In genomic region chr1:180524915-180525695, GRCh38 we compare ENCODE assay signal across 27 cellular contexts. TPM values are rescaled to one million over a fixed set of nuclear protein-coding genes. Genes with fewer than 3 reads are reported as not detected.
DNase-seq lines count a peak whose midpoint lies in the region; ATAC-seq, FAIRE-seq and TF ChIP-seq lines count a peak whose summit lies in the region.
"Had no signal": no experiment of that assay in that cellular context is flagged by ENCODE, and none has a peak within 500 bp of the region (broad histone marks: within the 10 kb centered on the region; RNA-seq: fewer than 3 reads in every experiment).

No MANE protein-coding gene starts in this region.

- BruUV-seq in endothelial cell of umbilical vein (replicated peaks; lab: Mats Ljungman, UMichigan), result no TSS peak

- no peak overlapping the region for H3K9ac ChIP-seq in SK-N-SH
- H3K9ac ChIP-seq in endothelial cell of umbilical vein (replicated peaks; ENCODE audit: extremely low read depth, insufficient read depth, low read length), result no peak overlapping the region
- H3K9ac ChIP-seq: parathyroid adenoma had no signal

- H3K4me1 ChIP-seq in SK-N-SH (ENCODE audit: control insufficient read depth in 1 of 2, insufficient read depth in 2 of 2, low read depth in 1 of 2, low read length in 1 of 2) (peaks cover 0 to 18% of the 10 kb centered on the region in 2 experiments; a peak in 2 of 4 replicates), endothelial cell of umbilical vein (ENCODE audit: control insufficient read depth, extremely low read depth, insufficient read depth, low read length) (peaks cover 27% of the 10 kb centered on the region)
- H3K4me1 ChIP-seq: parathyroid adenoma, transverse colon had no signal

- no peaks in the 10 kb centered on the region for H3K9me2 ChIP-seq in SK-N-SH

- peaks cover 17% of the 10 kb centered on the region for H3K4me1 Mint-ChIP-seq in stimulated activated memory B cell treated with anti-CD40 and anti-IgM and Interleukin-4, amounts not matched to agents 10 μg/mL and 1 μg/mL and 100 μg/mL, for 72 hours
- H3K4me1 Mint-ChIP-seq in activated CD4-positive, alpha-beta T cell treated with anti-CD3 and anti-CD28 coated beads, Interleukin-2, amount 10 ng/mL, durations not matched to agents 24 days and 14 days, result peaks cover 2% of the 10 kb centered on the region

- no peak for FAIRE-seq in endothelial cell of umbilical vein (lab: Jason Lieb, UNC)
- FAIRE-seq: A549 had no signal

- TF ChIP-seq RAD21 in SK-N-SH (IDR thresholded peaks at IDR 0.05; ENCODE audit: low read length), result no peak

- H3K27me3 ChIP-seq in SK-N-SH (ENCODE audit: insufficient read depth) (no peaks in the 10 kb centered on the region), endothelial cell of umbilical vein (ENCODE audit: control insufficient read depth in 2 of 2, insufficient read depth in 2 of 2, low read length in 2 of 2) (no peaks in the 10 kb centered on the region)
- H3K27me3 ChIP-seq: transverse colon had no signal

- DNase-seq in SK-N-SH (no peak), NOMO-1 treated with dmso at 0.1 percent for 144 hours (lab: John Stamatoyannopoulos, UW; ENCODE audit: unreplicated experiment) (peak; percentile 43), endothelial cell of umbilical vein (ENCODE audit: low read depth, low spot score) (no peak), kidney tubule cell (ENCODE audit: low spot score) (no peak)
- DNase-seq in activated CD4-positive, alpha-beta T cell treated with anti-CD3 and anti-CD28 coated beads, Interleukin-2, amount 10 ng/mL, durations not matched to agents 24 days and 14 days, result no peak
- DNase-seq: activated CD4-positive, alpha-beta T cell treated with anti-CD3 and anti-CD28 coated beads, Interleukin-2, amount 50 U/mL, for 48 hours; activated T-cell treated with anti-CD3 and anti-CD28 coated beads for 4 hours; amygdala; effector CD8-positive, alpha-beta T cell; GF-D8; H7; lower lobe of right lung; NCI-H1092 treated with DMSO at 0.1 percent for 48 hours; NCI-H2081 treated with DMSO at 0.1 percent for 48 hours; stimulated activated naive CD4-positive, alpha-beta T cell treated with Interleukin-2 at 50 U/mL for 16 hours; transverse colon had no signal

- H3K4me3 Mint-ChIP-seq in stimulated activated memory B cell treated with anti-CD40 and anti-IgM and Interleukin-4, amounts not matched to agents 10 μg/mL and 1 μg/mL and 100 μg/mL, for 72 hours, result no peak overlapping the region
- H3K4me3 Mint-ChIP-seq in activated CD4-positive, alpha-beta T cell treated with anti-CD3 and anti-CD28 coated beads, Interleukin-2, amount 10 ng/mL, durations not matched to agents 24 days and 14 days, result no peak overlapping the region

- H3K4me3 ChIP-seq in SK-N-SH (ENCODE audit: low read depth in 2 of 2, low read length in 1 of 2), result no peak overlapping the region
- no peak overlapping the region for H3K4me3 ChIP-seq in endothelial cell of umbilical vein (replicated peaks in 1 of 3; ENCODE audit: insufficient read depth in 1 of 3, low read depth in 1 of 3, low read length in 3 of 3)
- H3K4me3 ChIP-seq: A549, lower lobe of right lung, transverse colon had no signal

- H4K20me1 ChIP-seq in SK-N-SH (ENCODE audit: insufficient read depth), result no peaks in the 10 kb centered on the region
- H4K20me1 ChIP-seq in endothelial cell of umbilical vein (replicated peaks; ENCODE audit: control insufficient read depth, extremely low read depth, insufficient read depth, low read length), result no peaks in the 10 kb centered on the region

- dilution Hi-C loops in endothelial cell of umbilical vein (cut with MboI; ENCODE audit: extremely low pct_ligation_motif_present, low sequenced_read_pairs), result loop anchor here (25.0 kb wide), 1 partner anchor 337 kb away; no protein-coding TSS in a partner anchor

- peak overlapping the region in 1 of 2 experiments; percentile 78; a peak in 1 of 4 replicates for H3K27ac ChIP-seq in SK-N-SH (ENCODE audit: low read depth in 2 of 2, low read length in 1 of 2)
- H3K27ac ChIP-seq in endothelial cell of umbilical vein (ENCODE audit: insufficient read depth, low read depth, low read length), result no peak overlapping the region
- H3K27ac ChIP-seq: lower lobe of right lung, parathyroid adenoma, transverse colon, VCaP had no signal

- H2AFZ ChIP-seq in SK-N-SH (ENCODE audit: low read depth), result peak overlapping the region; percentile 69
- peak overlapping the region; percentile 50 for H2AFZ ChIP-seq in endothelial cell of umbilical vein (ENCODE audit: low read depth, low read length)
- H2AFZ ChIP-seq: parathyroid adenoma had no signal

- H3K79me2 ChIP-seq in SK-N-SH (ENCODE audit: insufficient read depth), result no peaks in the 10 kb centered on the region
- H3K79me2 ChIP-seq in endothelial cell of umbilical vein (ENCODE audit: control insufficient read depth, insufficient read depth, low read length), result no peaks in the 10 kb centered on the region
- H3K79me2 ChIP-seq: parathyroid adenoma had no signal

- no peaks in the 10 kb centered on the region for H3K36me3 ChIP-seq in SK-N-SH (replicated peaks in 1 of 2; ENCODE audit: control insufficient read depth in 1 of 2, insufficient read depth in 2 of 2, low read length in 1 of 2)
- H3K36me3 ChIP-seq in endothelial cell of umbilical vein (ENCODE audit: control insufficient read depth in 2 of 2, extremely low read depth in 1 of 2, insufficient read depth in 2 of 2, low read length in 2 of 2), result no peaks in the 10 kb centered on the region
- H3K36me3 ChIP-seq: lower lobe of right lung, transverse colon had no signal

- CTCF ChIA-PET in SK-N-SH (lab: Yijun Ruan, JAX), result interaction anchor here (1.3 to 6.1 kb wide), 4 partner anchors 9 to 357 kb away, joined by 3 to 33 read pairs (median 12); no protein-coding TSS in a partner anchor
- CTCF ChIA-PET in endothelial cell of umbilical vein (lab: Charles Lee), result interaction anchor here (1.2 to 14.3 kb wide), 3 partner anchors 9 to 338 kb away, joined by 3 to 247 read pairs (median 13); no protein-coding TSS in a partner anchor

- no peak for TF ChIP-seq EP300 in SK-N-SH (IDR thresholded peaks at IDR 0.05; ENCODE audit: borderline replicate concordance in 1 of 2, low read depth in 1 of 2, low read length in 1 of 2)

- no peaks in the 10 kb centered on the region for H3K9me3 Mint-ChIP-seq in stimulated activated memory B cell treated with anti-CD40 and anti-IgM and Interleukin-4, amounts not matched to agents 10 μg/mL and 1 μg/mL and 100 μg/mL, for 72 hours
- no peaks in the 10 kb centered on the region for H3K9me3 Mint-ChIP-seq in activated CD4-positive, alpha-beta T cell treated with anti-CD3 and anti-CD28 coated beads, Interleukin-2, amount 10 ng/mL, durations not matched to agents 24 days and 14 days
- H3K9me3 Mint-ChIP-seq: CD14-positive monocyte had no signal

- POLR2A ChIA-PET in SK-N-SH (lab: Yijun Ruan, JAX), result interaction anchor here (1.0 kb wide), 1 partner anchor 22 kb away, joined by 4 read pairs; the partner anchor contains the start of gene ACBD6
- POLR2A ChIA-PET in endothelial cell of umbilical vein (lab: Charles Lee), result no interaction called here

- no peaks in the 10 kb centered on the region for H3K36me3 Mint-ChIP-seq in stimulated activated memory B cell treated with anti-CD40 and anti-IgM and Interleukin-4, amounts not matched to agents 10 μg/mL and 1 μg/mL and 100 μg/mL, for 72 hours
- no peaks in the 10 kb centered on the region for H3K36me3 Mint-ChIP-seq in activated CD4-positive, alpha-beta T cell treated with anti-CD3 and anti-CD28 coated beads, Interleukin-2, amount 10 ng/mL, durations not matched to agents 24 days and 14 days (ENCODE audit: low read depth)
- H3K36me3 Mint-ChIP-seq: CD14-positive monocyte had no signal

- H3K4me2 ChIP-seq in SK-N-SH, result no peak overlapping the region
- no peak overlapping the region for H3K4me2 ChIP-seq in endothelial cell of umbilical vein (ENCODE audit: insufficient read depth, low read length)
- H3K4me2 ChIP-seq: A549 had no signal

- no peak for TF ChIP-seq POLR2A in endothelial cell of umbilical vein (IDR thresholded peaks at IDR 0.05; ENCODE audit: low read depth, low read length)

- 70% methylated on average over 7 of the region's 7 CpGs for WGBS in SK-N-SH (ENCODE audit: low lambda C conversion rate)

- no peak for TF ChIP-seq CTCF in SK-N-SH (IDR thresholded peaks at IDR 0.05)
- TF ChIP-seq CTCF in endothelial cell of umbilical vein (IDR thresholded peaks at IDR 0.05; ENCODE audit: extremely low read depth in 1 of 2, insufficient read depth in 1 of 2, low read depth in 1 of 2, low read length in 2 of 2), result no peak

- intact Hi-C loops in endothelial cell of umbilical vein (cut with micrococcal nuclease), result no loop called here
- intact Hi-C loops in activated CD4-positive, alpha-beta T cell treated with anti-CD3 and anti-CD28 coated beads, Interleukin-2, amount 10 ng/mL, durations not matched to agents 24 days and 14 days (cut with micrococcal nuclease), result no loop called here

- ATAC-seq in SK-N-SH treated with all-trans-retinoic acid at 6 μM for 48 hours, result no peak; the same call in 2 of the 3 replicates
- ATAC-seq in stimulated activated memory B cell treated with anti-CD40 and anti-IgM and Interleukin-4, amounts not matched to agents 10 μg/mL and 1 μg/mL and 100 μg/mL, for 72 hours, result no peak
- ATAC-seq in GM21737 (IDR thresholded peaks at IDR 0.05; ENCODE audit: unreplicated experiment), result no peak
- ATAC-seq: lower lobe of right lung, sciatic nerve had no signal

- peak overlapping the region; percentile 66 for H3K27ac Mint-ChIP-seq in stimulated activated memory B cell treated with anti-CD40 and anti-IgM and Interleukin-4, amounts not matched to agents 10 μg/mL and 1 μg/mL and 100 μg/mL, for 72 hours
- H3K27ac Mint-ChIP-seq in activated CD4-positive, alpha-beta T cell treated with anti-CD3 and anti-CD28 coated beads, Interleukin-2, amount 10 ng/mL, durations not matched to agents 24 days and 14 days, result no peak overlapping the region
- H3K27ac Mint-ChIP-seq: CD14-positive monocyte had no signal

- no peaks in the 10 kb centered on the region for H3K27me3 Mint-ChIP-seq in stimulated activated memory B cell treated with anti-CD40 and anti-IgM and Interleukin-4, amounts not matched to agents 10 μg/mL and 1 μg/mL and 100 μg/mL, for 72 hours
- H3K27me3 Mint-ChIP-seq in activated CD4-positive, alpha-beta T cell treated with anti-CD3 and anti-CD28 coated beads, Interleukin-2, amount 10 ng/mL, durations not matched to agents 24 days and 14 days, result peaks cover 6% of the 10 kb centered on the region

- no peaks in the 10 kb centered on the region for H3K9me3 ChIP-seq in SK-N-SH
- no peaks in the 10 kb centered on the region for H3K9me3 ChIP-seq in endothelial cell of umbilical vein (replicated peaks; ENCODE audit: control insufficient read depth, insufficient read depth, low read length)
- H3K9me3 ChIP-seq: A549, lower lobe of right lung, transverse colon had no signal

- H3K9me1 ChIP-seq in endothelial cell of umbilical vein (replicated peaks; ENCODE audit: control insufficient read depth, extremely low read depth, insufficient read depth, low read length), result no peaks in the 10 kb centered on the region

- H3F3A ChIP-seq in SK-N-SH (replicated peaks; ENCODE audit: insufficient read depth), result no peaks in the 10 kb centered on the region

RNA-seq across cellular contexts. Expression of gene ACBD6, which starts 22.7 kb away (rescaled TPM):
- polyA plus RNA-seq in SK-N-SH (2012; rRNA removed), result 60.9 and 65.2 TPM in 2 replicates
- polyA plus RNA-seq in SK-N-SH (2012; cell fraction: cytosol; rRNA removed), result 52.0 and 56.0 TPM in 2 replicates
- polyA plus RNA-seq in SK-N-SH (2012; cell fraction: nucleus; rRNA removed), result 124 and 135 TPM in 2 replicates
- 52.8 and 56.4 TPM in 2 replicates for total RNA-seq in endothelial cell of umbilical vein
- polyA plus RNA-seq in endothelial cell of umbilical vein, result 53.2 and 55.6 TPM in 2 replicates
- 52.3 and 55.4 TPM in 2 replicates for polyA plus RNA-seq in endothelial cell of umbilical vein (2011; cell fraction: cytosol; rRNA removed)
- polyA plus RNA-seq in endothelial cell of umbilical vein (2011; cell fraction: nucleus; rRNA removed), result 144 and 145 TPM in 2 replicates
- polyA plus RNA-seq in endothelial cell of umbilical vein (2012), result 70.2 and 83.7 TPM in 2 replicates
- polyA minus RNA-seq in endothelial cell of umbilical vein, result 67.8 and 75.5 TPM in 2 replicates
- polyA minus RNA-seq in endothelial cell of umbilical vein (2011; cell fraction: cytosol; rRNA and poly(A)+ RNA removed), result 35.9 TPM
- 101 and 113 TPM in 2 replicates for polyA minus RNA-seq in endothelial cell of umbilical vein (2011; cell fraction: nucleus; rRNA and poly(A)+ RNA removed)
- 49.8 and 54.7 TPM in 2 replicates for total RNA-seq in activated CD4-positive, alpha-beta T cell treated with anti-CD3 and anti-CD28 coated beads, Interleukin-2, amount 10 ng/mL, durations not matched to agents 24 days and 14 days

RNA-seq across cellular contexts. Expression of gene OVAAL, which starts 33.7 kb away (rescaled TPM):
- polyA plus RNA-seq in SK-N-SH (2012; rRNA removed) (not detected in 2 replicates), endothelial cell of umbilical vein (0.04 TPM in 1 of 2 replicates, not detected in the other)
- polyA plus RNA-seq in SK-N-SH (2012; cell fraction: cytosol; rRNA removed), result not detected in 2 replicates
- 0.05 TPM in 1 of 2 replicates, not detected in the other for polyA plus RNA-seq in SK-N-SH (2012; cell fraction: nucleus; rRNA removed)
- total RNA-seq in endothelial cell of umbilical vein, result not detected in 2 replicates
- not detected in 2 replicates for polyA plus RNA-seq in endothelial cell of umbilical vein (2011; cell fraction: cytosol; rRNA removed)
- polyA plus RNA-seq in endothelial cell of umbilical vein (2011; cell fraction: nucleus; rRNA removed), result 0.14 TPM in 1 of 2 replicates, not detected in the other
- polyA plus RNA-seq in endothelial cell of umbilical vein (2012), result 0.14 TPM in 1 of 2 replicates, not detected in the other
- not detected in 2 replicates for polyA minus RNA-seq in endothelial cell of umbilical vein
- polyA minus RNA-seq in endothelial cell of umbilical vein (2011; cell fraction: cytosol; rRNA and poly(A)+ RNA removed), result not detected
- not detected in 2 replicates for polyA minus RNA-seq in endothelial cell of umbilical vein (2011; cell fraction: nucleus; rRNA and poly(A)+ RNA removed)
- not detected in 2 replicates for total RNA-seq in activated CD4-positive, alpha-beta T cell treated with anti-CD3 and anti-CD28 coated beads, Interleukin-2, amount 10 ng/mL, durations not matched to agents 24 days and 14 days
- total RNA-seq: fibroblast of lung; H7; lower lobe of right lung; NCI-H460; sciatic nerve; T-helper 1 cell treated with Interleukin-12 subunit alpha and Interleukin-12 subunit beta and Interleukin-4 antibody, amounts not matched to agents 30 ng/mL and 1 ng/mL, for 36 hours had no signal
- polyA plus RNA-seq: CD14-positive monocyte, fibroblast of lung had no signal
